ENCODE assay signal across 1 cellular context in genomic region chr7:155003215-155003999, GRCh38.
A peak's percentile ranks its signal among the peaks of the same experiment; 100 is the strongest.
TF ChIP-seq lines count a peak whose summit lies in the region.

No MANE protein-coding gene starts in this region.

TF ChIP-seq in HepG2, 621 proteins besides CTCF, POLR2A, EP300 and RAD21 (continued from another document and continues in another):
- TF ChIP-seq, protein P1, sequence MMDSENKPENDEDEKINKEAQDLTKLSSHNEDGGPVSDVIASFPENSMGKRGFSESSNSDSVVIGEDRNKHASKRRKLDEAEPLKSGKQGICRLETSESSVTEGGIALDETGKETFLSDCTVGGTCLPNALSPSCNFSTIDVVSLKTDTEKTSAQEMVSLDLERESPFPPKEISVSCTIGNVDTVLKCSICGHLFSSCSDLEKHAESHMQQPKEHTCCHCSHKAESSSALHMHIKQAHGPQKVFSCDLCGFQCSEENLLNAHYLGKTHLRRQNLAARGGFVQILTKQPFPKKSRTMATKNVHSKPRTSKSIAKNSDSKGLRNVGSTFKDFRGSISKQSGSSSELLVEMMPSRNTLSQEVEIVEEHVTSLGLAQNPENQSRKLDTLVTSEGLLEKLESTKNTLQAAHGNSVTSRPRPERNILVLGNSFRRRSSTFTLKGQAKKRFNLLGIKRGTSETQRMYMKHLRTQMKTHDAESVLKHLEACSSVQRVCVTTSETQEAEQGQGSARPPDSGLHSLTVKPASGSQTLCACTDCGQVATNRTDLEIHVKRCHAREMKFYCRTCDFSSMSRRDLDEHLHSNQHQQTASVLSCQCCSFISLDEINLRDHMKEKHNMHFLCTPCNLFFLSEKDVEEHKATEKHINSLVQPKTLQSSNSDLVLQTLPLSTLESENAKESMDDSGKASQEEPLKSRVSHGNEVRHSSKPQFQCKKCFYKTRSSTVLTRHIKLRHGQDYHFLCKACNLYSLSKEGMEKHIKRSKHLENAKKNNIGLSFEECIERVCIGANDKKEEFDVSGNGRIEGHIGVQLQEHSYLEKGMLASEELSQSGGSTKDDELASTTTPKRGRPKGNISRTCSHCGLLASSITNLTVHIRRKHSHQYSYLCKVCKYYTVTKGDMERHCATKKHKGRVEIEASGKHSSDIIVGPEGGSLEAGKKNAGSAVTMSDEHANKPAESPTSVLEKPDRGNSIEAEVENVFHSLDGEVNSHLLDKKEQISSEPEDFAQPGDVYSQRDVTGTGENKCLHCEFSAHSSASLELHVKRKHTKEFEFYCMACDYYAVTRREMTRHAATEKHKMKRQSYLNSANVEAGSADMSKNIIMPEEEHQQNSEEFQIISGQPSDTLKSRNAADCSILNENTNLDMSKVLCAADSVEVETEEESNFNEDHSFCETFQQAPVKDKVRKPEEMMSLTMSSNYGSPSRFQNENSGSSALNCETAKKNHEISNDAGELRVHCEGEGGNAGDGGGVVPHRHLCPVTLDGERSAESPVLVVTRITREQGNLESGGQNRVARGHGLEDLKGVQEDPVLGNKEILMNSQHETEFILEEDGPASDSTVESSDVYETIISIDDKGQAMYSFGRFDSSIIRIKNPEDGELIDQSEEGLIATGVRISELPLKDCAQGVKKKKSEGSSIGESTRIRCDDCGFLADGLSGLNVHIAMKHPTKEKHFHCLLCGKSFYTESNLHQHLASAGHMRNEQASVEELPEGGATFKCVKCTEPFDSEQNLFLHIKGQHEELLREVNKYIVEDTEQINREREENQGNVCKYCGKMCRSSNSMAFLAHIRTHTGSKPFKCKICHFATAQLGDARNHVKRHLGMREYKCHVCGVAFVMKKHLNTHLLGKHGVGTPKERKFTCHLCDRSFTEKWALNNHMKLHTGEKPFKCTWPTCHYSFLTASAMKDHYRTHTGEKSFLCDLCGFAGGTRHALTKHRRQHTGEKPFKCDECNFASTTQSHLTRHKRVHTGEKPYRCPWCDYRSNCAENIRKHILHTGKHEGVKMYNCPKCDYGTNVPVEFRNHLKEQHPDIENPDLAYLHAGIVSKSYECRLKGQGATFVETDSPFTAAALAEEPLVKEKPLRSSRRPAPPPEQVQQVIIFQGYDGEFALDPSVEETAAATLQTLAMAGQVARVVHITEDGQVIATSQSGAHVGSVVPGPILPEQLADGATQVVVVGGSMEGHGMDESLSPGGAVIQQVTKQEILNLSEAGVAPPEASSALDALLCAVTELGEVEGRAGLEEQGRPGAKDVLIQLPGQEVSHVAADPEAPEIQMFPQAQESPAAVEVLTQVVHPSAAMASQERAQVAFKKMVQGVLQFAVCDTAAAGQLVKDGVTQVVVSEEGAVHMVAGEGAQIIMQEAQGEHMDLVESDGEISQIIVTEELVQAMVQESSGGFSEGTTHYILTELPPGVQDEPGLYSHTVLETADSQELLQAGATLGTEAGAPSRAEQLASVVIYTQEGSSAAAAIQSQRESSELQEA (CRISPR knock-in tag; IDR thresholded peaks at IDR 0.05; ENCODE audit: not compliant biosample characterization): no peak
- TF ChIP-seq ZNF557 (CRISPR knock-in tag; IDR thresholded peaks at IDR 0.05): no peak
- no peak for TF ChIP-seq HOXD1 (CRISPR knock-in tag; IDR thresholded peaks at IDR 0.05)
- TF ChIP-seq KIAA2018 (CRISPR knock-in tag; IDR thresholded peaks at IDR 0.05; ENCODE audit: borderline replicate concordance): peak; percentile 75; the same call in 1 of the 2 replicates
- TF ChIP-seq PAX8 (CRISPR knock-in tag; IDR thresholded peaks at IDR 0.05; ENCODE audit: borderline replicate concordance): peak; percentile 59; the same call in 1 of the 2 replicates
- no peak for TF ChIP-seq ISX (CRISPR knock-in tag; conservative IDR thresholded peaks at IDR 0.05)
- TF ChIP-seq ZBTB38 (CRISPR knock-in tag; IDR thresholded peaks at IDR 0.05): no peak
- TF ChIP-seq, protein P2, sequence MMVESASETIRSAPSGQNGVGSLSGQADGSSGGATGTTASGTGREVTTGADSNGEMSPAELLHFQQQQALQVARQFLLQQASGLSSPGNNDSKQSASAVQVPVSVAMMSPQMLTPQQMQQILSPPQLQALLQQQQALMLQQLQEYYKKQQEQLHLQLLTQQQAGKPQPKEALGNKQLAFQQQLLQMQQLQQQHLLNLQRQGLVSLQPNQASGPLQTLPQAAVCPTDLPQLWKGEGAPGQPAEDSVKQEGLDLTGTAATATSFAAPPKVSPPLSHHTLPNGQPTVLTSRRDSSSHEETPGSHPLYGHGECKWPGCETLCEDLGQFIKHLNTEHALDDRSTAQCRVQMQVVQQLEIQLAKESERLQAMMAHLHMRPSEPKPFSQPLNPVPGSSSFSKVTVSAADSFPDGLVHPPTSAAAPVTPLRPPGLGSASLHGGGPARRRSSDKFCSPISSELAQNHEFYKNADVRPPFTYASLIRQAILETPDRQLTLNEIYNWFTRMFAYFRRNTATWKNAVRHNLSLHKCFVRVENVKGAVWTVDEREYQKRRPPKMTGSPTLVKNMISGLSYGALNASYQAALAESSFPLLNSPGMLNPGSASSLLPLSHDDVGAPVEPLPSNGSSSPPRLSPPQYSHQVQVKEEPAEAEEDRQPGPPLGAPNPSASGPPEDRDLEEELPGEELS (CRISPR knock-in tag; IDR thresholded peaks at IDR 0.05): no peak; the same call in 1 of the 2 replicates
- peak; percentile 68; the same call in 1 of the 2 replicates for TF ChIP-seq ZNF142 (CRISPR knock-in tag; IDR thresholded peaks at IDR 0.05)
- no peak; the same call in 1 of the 2 replicates for TF ChIP-seq POGK (CRISPR knock-in tag; conservative IDR thresholded peaks at IDR 0.05)
- 0 out of 2 replicates have a peak, but pooled peaks have one; percentile 57 for TF ChIP-seq ZNF543 (CRISPR knock-in tag; IDR thresholded peaks at IDR 0.05)
- TF ChIP-seq ZEB1 (IDR thresholded peaks at IDR 0.05; ENCODE audit: insufficient replicate concordance, low read depth): no peak
- TF ChIP-seq TIGD3 (CRISPR knock-in tag; IDR thresholded peaks at IDR 0.05; ENCODE audit: borderline replicate concordance): no peak
- TF ChIP-seq NFE2 (CRISPR knock-in tag; IDR thresholded peaks at IDR 0.05): no peak
- TF ChIP-seq RXRA (CRISPR knock-in tag; IDR thresholded peaks at IDR 0.05): no peak; the same call in 1 of the 2 replicates
- TF ChIP-seq FOSL1 (CRISPR knock-in tag; IDR thresholded peaks at IDR 0.05; ENCODE audit: borderline replicate concordance): no peak
- TF ChIP-seq HMGA1 (CRISPR knock-in tag; conservative IDR thresholded peaks at IDR 0.05): no peak
- TF ChIP-seq ZNF451 (CRISPR knock-in tag; IDR thresholded peaks at IDR 0.05): peak; percentile 84; the same call in 1 of the 2 replicates
- TF ChIP-seq, protein P3, sequence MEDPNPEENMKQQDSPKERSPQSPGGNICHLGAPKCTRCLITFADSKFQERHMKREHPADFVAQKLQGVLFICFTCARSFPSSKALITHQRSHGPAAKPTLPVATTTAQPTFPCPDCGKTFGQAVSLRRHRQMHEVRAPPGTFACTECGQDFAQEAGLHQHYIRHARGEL (CRISPR knock-in tag; IDR thresholded peaks at IDR 0.05): no peak
- no peak for TF ChIP-seq ATAD3A (CRISPR knock-in tag; IDR thresholded peaks at IDR 0.05)
- TF ChIP-seq WIZ (CRISPR knock-in tag; IDR thresholded peaks at IDR 0.05): 0 out of 2 replicates have a peak, but pooled peaks have one; percentile 67
